Comparison of ENCODE assay signal across 13 cellular contexts in the genomic region with DNA sequence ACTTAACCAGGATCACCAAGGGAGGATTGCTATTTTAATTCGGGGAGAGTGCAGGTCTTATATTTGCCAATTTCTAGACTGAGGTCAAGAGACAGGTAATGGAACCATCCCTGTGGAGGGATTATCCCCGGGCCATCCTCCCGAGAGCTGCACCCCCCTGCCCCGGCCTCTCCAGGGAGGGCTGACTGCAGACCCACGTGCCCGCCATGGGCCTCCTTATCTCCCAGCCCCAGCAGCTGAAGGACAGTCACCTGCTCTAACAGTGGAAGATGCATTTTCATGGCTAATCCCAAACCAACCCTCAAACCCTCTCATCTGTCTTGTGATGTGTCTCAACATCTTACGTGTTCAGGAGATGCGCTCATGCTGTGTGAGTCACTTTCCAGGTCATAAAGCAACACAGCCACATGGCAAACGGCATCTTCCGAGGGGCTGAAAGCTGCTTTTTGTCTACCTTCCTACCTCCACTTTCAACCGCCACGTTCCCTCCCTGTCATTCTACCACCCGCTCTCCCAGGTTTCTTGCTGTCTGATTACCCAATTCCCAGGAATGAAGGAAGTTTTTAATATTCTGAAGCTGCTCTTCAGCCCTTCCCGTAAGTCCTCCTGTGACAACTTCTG. TPM values are rescaled to one million over a fixed set of nuclear protein-coding genes. Genes with fewer than 3 reads are reported as not detected.
A peak's percentile ranks its signal among the peaks of the same experiment; 100 is the strongest.
DNase-seq lines count a peak whose midpoint lies in the region; ATAC-seq and TF ChIP-seq lines count a peak whose summit lies in the region.
"Had no signal": no experiment of that assay in that cellular context is flagged by ENCODE, and none has a peak within 500 bp of the region (broad histone marks: within the 10 kb centered on the region; RNA-seq: fewer than 3 reads in every experiment).

No MANE protein-coding gene starts in this region.

- no peak for TF ChIP-seq POLR2A in gastroesophageal sphincter (IDR thresholded peaks at IDR 0.05)
- TF ChIP-seq POLR2A in testis (IDR thresholded peaks at IDR 0.05) = no peak

- peak; percentile 29 for DNase-seq in ACHN
- peak; percentile 86 for DNase-seq in ELR (ENCODE audit: low read depth)
- DNase-seq in activated T-helper 1 cell treated with anti-CD3 and anti-CD28 coated beads, Interleukin-12 subunit alpha, Interleukin-12 subunit beta, Interleukin-2, Interleukin-4 antibody, amounts not matched to agents 30 ng/mL and 10 ng/mL and 1 ng/mL, durations not matched to agents 14 hours and 24 hours and 36 hours (ENCODE audit: low spot score) = no peak
- no peak for DNase-seq in lung (ENCODE audit: low spot score)
- no peak for DNase-seq in T-helper 2 cell
- no peak for DNase-seq in testis
- DNase-seq in NCI-H1694 treated with DMSO at 0.1 percent for 48 hours (lab: John Stamatoyannopoulos, UW) = no peak
- DNase-seq: C1 segment of cervical spinal cord, midbrain, tibial artery had no signal

- 73 to 89% methylated on average over 14 of the region's 14 CpGs for WGBS in lung, 2 donors
- WGBS in gastroesophageal sphincter (ENCODE audit: low coverage in 1 of 2), 2 donors = 82 to 92% methylated on average over 2 to 6 of the region's 14 CpGs
- WGBS in testis, 2 donors = 76 to 83% methylated on average over 14 of the region's 14 CpGs

- H3K27me3 ChIP-seq in lung (ENCODE audit: control insufficient read depth, insufficient read depth) = no peaks in the 10 kb centered on the region
- H3K27me3 ChIP-seq in gastroesophageal sphincter = no peaks in the 10 kb centered on the region
- H3K27me3 ChIP-seq in testis = no peaks in the 10 kb centered on the region
- H3K27me3 ChIP-seq: hepatocyte, right lobe of liver, tibial artery had no signal

- H3K9me3 ChIP-seq in lung (ENCODE audit: control insufficient read depth in 2 of 2, insufficient read depth in 1 of 2, low read length in 1 of 2) = no peaks in the 10 kb centered on the region
- H3K9me3 ChIP-seq in gastroesophageal sphincter = no peaks in the 10 kb centered on the region
- H3K9me3 ChIP-seq in testis = no peaks in the 10 kb centered on the region
- H3K9me3 ChIP-seq: right lobe of liver, tibial artery had no signal

- H3K9me3 Mint-ChIP-seq in activated T-helper 1 cell treated with anti-CD3 and anti-CD28 coated beads, Interleukin-12 subunit alpha, Interleukin-12 subunit beta, Interleukin-2, Interleukin-4 antibody, amounts not matched to agents 30 ng/mL and 10 ng/mL and 1 ng/mL, durations not matched to agents 14 hours and 24 hours and 36 hours = no peaks in the 10 kb centered on the region

- H3K27ac ChIP-seq in lung (ENCODE audit: low read depth in 1 of 2, low read length in 1 of 2) = peak overlapping the region in 1 of 2 donors; percentile 13
- peak overlapping the region in 2 of 4 donors; percentile 47 to 60 for H3K27ac ChIP-seq in gastroesophageal sphincter
- no peak overlapping the region for H3K27ac ChIP-seq in testis
- H3K27ac ChIP-seq: hepatocyte, right lobe of liver, tibial artery had no signal

- no peak overlapping the region for H3K4me3 ChIP-seq in lung
- no peak overlapping the region for H3K4me3 ChIP-seq in gastroesophageal sphincter
- H3K4me3 ChIP-seq in testis = no peak overlapping the region
- H3K4me3 ChIP-seq: hepatocyte, right lobe of liver, tibial artery had no signal

- intact Hi-C loops in activated T-helper 1 cell treated with anti-CD3 and anti-CD28 coated beads, Interleukin-12 subunit alpha, Interleukin-12 subunit beta, Interleukin-2, Interleukin-4 antibody, amounts not matched to agents 30 ng/mL and 10 ng/mL and 1 ng/mL, durations not matched to agents 14 hours and 24 hours and 36 hours (cut with micrococcal nuclease) = no loop called here
- intact Hi-C loops in testis (cut with DNase I; ENCODE audit: low total_unique reads) = no loop called here

- H3K4me1 ChIP-seq in lung (ENCODE audit: control insufficient read depth in 2 of 2, insufficient read depth in 2 of 2, low read length in 2 of 2) (peaks cover 5 to 23% of the 10 kb centered on the region in 2 donors), gastroesophageal sphincter (peaks cover 0 to 41% (median 4%) of the 10 kb centered on the region in 3 donors), testis (no peaks in the 10 kb centered on the region)

- ATAC-seq in lung (ENCODE audit: insufficient read depth, low FRiP score) = peak; percentile 56
- ATAC-seq in gastroesophageal sphincter = no peak

- no peak for TF ChIP-seq CTCF in lung (IDR thresholded peaks at IDR 0.05; ENCODE audit: control extremely low read depth, extremely low read depth)
- TF ChIP-seq CTCF in gastroesophageal sphincter (IDR thresholded peaks at IDR 0.05) = no peak
- TF ChIP-seq CTCF in testis (IDR thresholded peaks at IDR 0.05) = no peak

- peaks cover 65% of the 10 kb centered on the region for H3K4me1 Mint-ChIP-seq in activated T-helper 1 cell treated with anti-CD3 and anti-CD28 coated beads, Interleukin-12 subunit alpha, Interleukin-12 subunit beta, Interleukin-2, Interleukin-4 antibody, amounts not matched to agents 30 ng/mL and 10 ng/mL and 1 ng/mL, durations not matched to agents 14 hours and 24 hours and 36 hours (ENCODE audit: low read depth)

- in situ Hi-C loops in ACHN (cut with HindIII; ENCODE audit: low pct_ligation_motif_present, low pct_unique_long_range_greater_than_20kb, low sequenced_read_pairs) = no loop called here

- H3K27me3 Mint-ChIP-seq in activated T-helper 1 cell treated with anti-CD3 and anti-CD28 coated beads, Interleukin-12 subunit alpha, Interleukin-12 subunit beta, Interleukin-2, Interleukin-4 antibody, amounts not matched to agents 30 ng/mL and 10 ng/mL and 1 ng/mL, durations not matched to agents 14 hours and 24 hours and 36 hours (ENCODE audit: insufficient read depth) = no peaks in the 10 kb centered on the region

- TF ChIP-seq EP300 in gastroesophageal sphincter (IDR thresholded peaks at IDR 0.05) = no peak

- H3K27ac Mint-ChIP-seq in activated T-helper 1 cell treated with anti-CD3 and anti-CD28 coated beads, Interleukin-12 subunit alpha, Interleukin-12 subunit beta, Interleukin-2, Interleukin-4 antibody, amounts not matched to agents 30 ng/mL and 10 ng/mL and 1 ng/mL, durations not matched to agents 14 hours and 24 hours and 36 hours = peak overlapping the region; percentile 4

- peaks cover 35% of the 10 kb centered on the region for H3K36me3 Mint-ChIP-seq in activated T-helper 1 cell treated with anti-CD3 and anti-CD28 coated beads, Interleukin-12 subunit alpha, Interleukin-12 subunit beta, Interleukin-2, Interleukin-4 antibody, amounts not matched to agents 30 ng/mL and 10 ng/mL and 1 ng/mL, durations not matched to agents 14 hours and 24 hours and 36 hours (ENCODE audit: low read depth)

- H3K4me3 Mint-ChIP-seq in activated T-helper 1 cell treated with anti-CD3 and anti-CD28 coated beads, Interleukin-12 subunit alpha, Interleukin-12 subunit beta, Interleukin-2, Interleukin-4 antibody, amounts not matched to agents 30 ng/mL and 10 ng/mL and 1 ng/mL, durations not matched to agents 14 hours and 24 hours and 36 hours = no peak overlapping the region

- H3K36me3 ChIP-seq in lung (ENCODE audit: control insufficient read depth in 2 of 2, insufficient read depth in 2 of 2, low read length in 2 of 2) (no peaks in the 10 kb centered on the region), gastroesophageal sphincter (no peaks in the 10 kb centered on the region), testis (ENCODE audit: low read depth, missing control alignments) (no peaks in the 10 kb centered on the region)
- H3K36me3 ChIP-seq: right lobe of liver, tibial artery had no signal

RNA-seq across cellular contexts. Expression of gene MBP, which starts 54.6 kb away (rescaled TPM):
- 57.3 and 63.6 TPM in 2 replicates for total RNA-seq in activated T-helper 1 cell treated with anti-CD3 and anti-CD28 coated beads, Interleukin-12 subunit alpha, Interleukin-12 subunit beta, Interleukin-2, Interleukin-4 antibody, amounts not matched to agents 30 ng/mL and 10 ng/mL and 1 ng/mL, durations not matched to agents 14 hours and 24 hours and 36 hours
- total RNA-seq in lung (10 to 100 TPM; 39.4 to 64.1 TPM), gastroesophageal sphincter (10 to 100 TPM; 23.2 to 34.7 (median 28.2) TPM), testis (10 to 100 TPM; 15.4 to 20.3 TPM)
- polyA plus RNA-seq in lung (10 to 100 TPM; 15.6 to 22.4 TPM), testis (ENCODE audit: insufficient read depth, low read depth, low replicate concordance) (16.7 TPM)

Comparison
In these comparisons a context has a peak if more than half of its experiments do, and no peak if none do; other contexts are left out.
1. DNase-seq: peak in ACHN (single experiment) and ELR (single experiment); none in activated T-helper 1 cell treated with anti-CD3 and anti-CD28 coated beads, Interleukin-12 subunit alpha, Interleukin-12 subunit beta, Interleukin-2, Interleukin-4 antibody, amounts not matched to agents 30 ng/mL and 10 ng/mL and 1 ng/mL, durations not matched to agents 14 hours and 24 hours and 36 hours (single experiment), lung (single experiment), T-helper 2 cell (0 of 5), testis (single experiment) and NCI-H1694 treated with DMSO at 0.1 percent for 48 hours (single experiment).